In genomic region chr11:1234771-1235614, GRCh38 we compare ENCODE assay signal across 2 cellular contexts.
TF ChIP-seq lines count a peak whose summit lies in the region.

No MANE protein-coding gene starts in this region.

TF ChIP-seq in SK-N-SH, 30 proteins besides CTCF, POLR2A, EP300 and RAD21 (continued from another document):
- TF ChIP-seq ZBTB33 (IDR thresholded peaks at IDR 0.05; ENCODE audit: borderline replicate concordance, low read depth), result no peak
- no peak for TF ChIP-seq FOSL2 (IDR thresholded peaks at IDR 0.05; ENCODE audit: borderline replicate concordance, low read depth)
- no peak for TF ChIP-seq NFIC (IDR thresholded peaks at IDR 0.05; ENCODE audit: borderline replicate concordance)
- no peak for TF ChIP-seq TAF1 (IDR thresholded peaks at IDR 0.05; ENCODE audit: borderline replicate concordance, low read depth, low read length)
- no peak for TF ChIP-seq MAX (IDR thresholded peaks at IDR 0.05; ENCODE audit: low read depth)
- no peak for TF ChIP-seq SMC3 (IDR thresholded peaks at IDR 0.05; ENCODE audit: low read depth, low read length)
- no peak for TF ChIP-seq REST (IDR thresholded peaks at IDR 0.05; ENCODE audit: low read depth, low read length)
- no peak for TF ChIP-seq FOXJ3 (CRISPR knock-in tag; IDR thresholded peaks at IDR 0.05)
- TF ChIP-seq RXRA (IDR thresholded peaks at IDR 0.05; ENCODE audit: borderline replicate concordance, low read depth), result no peak
- TF ChIP-seq TCF12 (IDR thresholded peaks at IDR 0.05), result no peak
- TF ChIP-seq RCOR1 (IDR thresholded peaks at IDR 0.05; ENCODE audit: low read length), result no peak
- no peak for TF ChIP-seq FOXM1 (IDR thresholded peaks at IDR 0.05; ENCODE audit: low read depth)
- no peak for TF ChIP-seq NRF1 (IDR thresholded peaks at IDR 0.05; ENCODE audit: low read depth, low read length)

TF ChIP-seq in SK-N-SH treated with all-trans-retinoic acid at 6 μM for 48 hours, 23 proteins besides CTCF, POLR2A, EP300 and RAD21 (continued from another document):
- TF ChIP-seq TSHZ2 (CRISPR knock-in tag; IDR thresholded peaks at IDR 0.05) (no peak), CSRNP3 (CRISPR knock-in tag; IDR thresholded peaks at IDR 0.05) (no peak), ZC3H10 (CRISPR knock-in tag; IDR thresholded peaks at IDR 0.05) (no peak), TOX (CRISPR knock-in tag; IDR thresholded peaks at IDR 0.05; ENCODE audit: borderline replicate concordance) (no peak), BACH2 (CRISPR knock-in tag; IDR thresholded peaks at IDR 0.05; ENCODE audit: borderline replicate concordance) (no peak), ARNTL (CRISPR knock-in tag; IDR thresholded peaks at IDR 0.05; ENCODE audit: borderline replicate concordance, low read depth) (no peak), TCF4 (CRISPR knock-in tag; IDR thresholded peaks at IDR 0.05; ENCODE audit: borderline replicate concordance) (no peak)
